1 cellular context compared by ENCODE assay signal in the genomic region with DNA sequence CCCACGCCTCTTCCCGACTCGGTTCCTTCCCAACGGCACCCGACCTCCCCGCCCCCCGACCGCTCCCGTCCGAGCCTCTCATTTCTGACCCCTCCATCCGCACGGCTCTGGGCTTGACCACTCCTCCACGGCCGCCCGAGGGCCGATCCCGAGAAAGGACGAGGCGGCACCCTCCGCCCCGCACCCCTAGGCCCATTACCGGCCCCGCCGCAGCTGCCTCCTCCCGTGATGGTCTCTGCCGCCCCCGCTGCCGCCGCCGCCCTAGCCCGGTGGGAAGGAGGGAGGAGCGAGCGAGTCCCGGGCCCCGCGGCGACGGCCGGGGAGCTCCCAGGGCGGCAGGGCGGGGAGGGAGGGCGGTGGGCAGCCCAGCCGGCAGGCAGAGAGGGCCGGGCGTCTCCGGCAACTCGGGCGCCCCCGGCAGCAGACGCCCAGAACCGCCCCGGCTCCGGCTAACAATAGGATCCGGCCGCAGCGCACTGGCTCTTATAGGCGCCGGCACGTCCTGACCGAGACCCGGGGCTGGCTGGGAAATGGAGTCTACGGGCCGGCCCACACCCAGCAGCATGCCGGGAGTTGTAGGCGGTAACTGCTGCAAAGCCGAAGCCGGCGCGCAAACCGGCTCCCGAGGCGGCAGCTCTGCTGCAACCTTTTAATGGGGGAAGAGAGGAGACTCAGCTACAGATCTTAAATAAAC.
A peak's percentile ranks its signal among the peaks of the same experiment; 100 is the strongest.
TF ChIP-seq lines count a peak whose summit lies in the region.

A gene with protein sequence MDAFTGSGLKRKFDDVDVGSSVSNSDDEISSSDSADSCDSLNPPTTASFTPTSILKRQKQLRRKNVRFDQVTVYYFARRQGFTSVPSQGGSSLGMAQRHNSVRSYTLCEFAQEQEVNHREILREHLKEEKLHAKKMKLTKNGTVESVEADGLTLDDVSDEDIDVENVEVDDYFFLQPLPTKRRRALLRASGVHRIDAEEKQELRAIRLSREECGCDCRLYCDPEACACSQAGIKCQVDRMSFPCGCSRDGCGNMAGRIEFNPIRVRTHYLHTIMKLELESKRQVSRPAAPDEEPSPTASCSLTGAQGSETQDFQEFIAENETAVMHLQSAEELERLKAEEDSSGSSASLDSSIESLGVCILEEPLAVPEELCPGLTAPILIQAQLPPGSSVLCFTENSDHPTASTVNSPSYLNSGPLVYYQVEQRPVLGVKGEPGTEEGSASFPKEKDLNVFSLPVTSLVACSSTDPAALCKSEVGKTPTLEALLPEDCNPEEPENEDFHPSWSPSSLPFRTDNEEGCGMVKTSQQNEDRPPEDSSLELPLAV (minus strand): TSS at position 457 of the 694 bp plus-strand sequence. CDS start 7,035 bp downstream, outside the sequence.

TF ChIP-seq in HepG2, 621 proteins besides CTCF, POLR2A, EP300 and RAD21 (continued from another document and continues in another):
- TF ChIP-seq, protein P1, sequence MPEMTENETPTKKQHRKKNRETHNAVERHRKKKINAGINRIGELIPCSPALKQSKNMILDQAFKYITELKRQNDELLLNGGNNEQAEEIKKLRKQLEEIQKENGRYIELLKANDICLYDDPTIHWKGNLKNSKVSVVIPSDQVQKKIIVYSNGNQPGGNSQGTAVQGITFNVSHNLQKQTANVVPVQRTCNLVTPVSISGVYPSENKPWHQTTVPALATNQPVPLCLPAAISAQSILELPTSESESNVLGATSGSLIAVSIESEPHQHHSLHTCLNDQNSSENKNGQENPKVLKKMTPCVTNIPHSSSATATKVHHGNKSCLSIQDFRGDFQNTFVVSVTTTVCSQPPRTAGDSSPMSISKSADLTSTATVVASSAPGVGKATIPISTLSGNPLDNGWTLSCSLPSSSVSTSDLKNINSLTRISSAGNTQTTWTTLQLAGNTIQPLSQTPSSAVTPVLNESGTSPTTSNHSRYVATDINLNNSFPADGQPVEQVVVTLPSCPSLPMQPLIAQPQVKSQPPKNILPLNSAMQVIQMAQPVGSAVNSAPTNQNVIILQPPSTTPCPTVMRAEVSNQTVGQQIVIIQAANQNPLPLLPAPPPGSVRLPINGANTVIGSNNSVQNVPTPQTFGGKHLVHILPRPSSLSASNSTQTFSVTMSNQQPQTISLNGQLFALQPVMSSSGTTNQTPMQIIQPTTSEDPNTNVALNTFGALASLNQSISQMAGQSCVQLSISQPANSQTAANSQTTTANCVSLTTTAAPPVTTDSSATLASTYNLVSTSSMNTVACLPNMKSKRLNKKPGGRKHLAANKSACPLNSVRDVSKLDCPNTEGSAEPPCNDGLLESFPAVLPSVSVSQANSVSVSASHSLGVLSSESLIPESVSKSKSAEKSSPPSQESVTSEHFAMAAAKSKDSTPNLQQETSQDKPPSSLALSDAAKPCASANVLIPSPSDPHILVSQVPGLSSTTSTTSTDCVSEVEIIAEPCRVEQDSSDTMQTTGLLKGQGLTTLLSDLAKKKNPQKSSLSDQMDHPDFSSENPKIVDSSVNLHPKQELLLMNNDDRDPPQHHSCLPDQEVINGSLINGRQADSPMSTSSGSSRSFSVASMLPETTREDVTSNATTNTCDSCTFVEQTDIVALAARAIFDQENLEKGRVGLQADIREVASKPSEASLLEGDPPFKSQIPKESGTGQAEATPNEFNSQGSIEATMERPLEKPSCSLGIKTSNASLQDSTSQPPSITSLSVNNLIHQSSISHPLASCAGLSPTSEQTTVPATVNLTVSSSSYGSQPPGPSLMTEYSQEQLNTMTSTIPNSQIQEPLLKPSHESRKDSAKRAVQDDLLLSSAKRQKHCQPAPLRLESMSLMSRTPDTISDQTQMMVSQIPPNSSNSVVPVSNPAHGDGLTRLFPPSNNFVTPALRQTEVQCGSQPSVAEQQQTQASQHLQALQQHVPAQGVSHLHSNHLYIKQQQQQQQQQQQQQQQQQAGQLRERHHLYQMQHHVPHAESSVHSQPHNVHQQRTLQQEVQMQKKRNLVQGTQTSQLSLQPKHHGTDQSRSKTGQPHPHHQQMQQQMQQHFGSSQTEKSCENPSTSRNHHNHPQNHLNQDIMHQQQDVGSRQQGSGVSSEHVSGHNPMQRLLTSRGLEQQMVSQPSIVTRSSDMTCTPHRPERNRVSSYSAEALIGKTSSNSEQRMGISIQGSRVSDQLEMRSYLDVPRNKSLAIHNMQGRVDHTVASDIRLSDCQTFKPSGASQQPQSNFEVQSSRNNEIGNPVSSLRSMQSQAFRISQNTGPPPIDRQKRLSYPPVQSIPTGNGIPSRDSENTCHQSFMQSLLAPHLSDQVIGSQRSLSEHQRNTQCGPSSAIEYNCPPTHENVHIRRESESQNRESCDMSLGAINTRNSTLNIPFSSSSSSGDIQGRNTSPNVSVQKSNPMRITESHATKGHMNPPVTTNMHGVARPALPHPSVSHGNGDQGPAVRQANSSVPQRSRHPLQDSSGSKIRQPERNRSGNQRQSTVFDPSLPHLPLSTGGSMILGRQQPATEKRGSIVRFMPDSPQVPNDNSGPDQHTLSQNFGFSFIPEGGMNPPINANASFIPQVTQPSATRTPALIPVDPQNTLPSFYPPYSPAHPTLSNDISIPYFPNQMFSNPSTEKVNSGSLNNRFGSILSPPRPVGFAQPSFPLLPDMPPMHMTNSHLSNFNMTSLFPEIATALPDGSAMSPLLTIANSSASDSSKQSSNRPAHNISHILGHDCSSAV (CRISPR knock-in tag; IDR thresholded peaks at IDR 0.05; ENCODE audit: borderline replicate concordance): peak; percentile 49; the same call in 1 of the 2 replicates
- TF ChIP-seq, protein P2, sequence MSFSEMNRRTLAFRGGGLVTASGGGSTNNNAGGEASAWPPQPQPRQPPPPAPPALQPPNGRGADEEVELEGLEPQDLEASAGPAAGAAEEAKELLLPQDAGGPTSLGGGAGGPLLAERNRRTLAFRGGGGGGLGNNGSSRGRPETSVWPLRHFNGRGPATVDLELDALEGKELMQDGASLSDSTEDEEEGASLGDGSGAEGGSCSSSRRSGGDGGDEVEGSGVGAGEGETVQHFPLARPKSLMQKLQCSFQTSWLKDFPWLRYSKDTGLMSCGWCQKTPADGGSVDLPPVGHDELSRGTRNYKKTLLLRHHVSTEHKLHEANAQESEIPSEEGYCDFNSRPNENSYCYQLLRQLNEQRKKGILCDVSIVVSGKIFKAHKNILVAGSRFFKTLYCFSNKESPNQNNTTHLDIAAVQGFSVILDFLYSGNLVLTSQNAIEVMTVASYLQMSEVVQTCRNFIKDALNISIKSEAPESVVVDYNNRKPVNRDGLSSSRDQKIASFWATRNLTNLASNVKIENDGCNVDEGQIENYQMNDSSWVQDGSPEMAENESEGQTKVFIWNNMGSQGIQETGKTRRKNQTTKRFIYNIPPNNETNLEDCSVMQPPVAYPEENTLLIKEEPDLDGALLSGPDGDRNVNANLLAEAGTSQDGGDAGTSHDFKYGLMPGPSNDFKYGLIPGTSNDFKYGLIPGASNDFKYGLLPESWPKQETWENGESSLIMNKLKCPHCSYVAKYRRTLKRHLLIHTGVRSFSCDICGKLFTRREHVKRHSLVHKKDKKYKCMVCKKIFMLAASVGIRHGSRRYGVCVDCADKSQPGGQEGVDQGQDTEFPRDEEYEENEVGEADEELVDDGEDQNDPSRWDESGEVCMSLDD (CRISPR knock-in tag; IDR thresholded peaks at IDR 0.05; ENCODE audit: borderline replicate concordance): 0 out of 2 replicates have a peak, but pooled peaks have one; percentile 44
- TF ChIP-seq RXRB (CRISPR knock-in tag; IDR thresholded peaks at IDR 0.05; ENCODE audit: borderline replicate concordance) (peak; percentile 27; the same call in 1 of the 2 replicates), REXO4 (CRISPR knock-in tag; IDR thresholded peaks at IDR 0.05; ENCODE audit: borderline replicate concordance) (no peak), AGO2 (optimal IDR thresholded peaks at IDR 0.05; ENCODE audit: low read depth, low read length) (peak; percentile 87), TMF1 (CRISPR knock-in tag; IDR thresholded peaks at IDR 0.05; ENCODE audit: low read depth) (0 out of 2 replicates have a peak, but pooled peaks have one; percentile 35), ZFY (CRISPR knock-in tag; IDR thresholded peaks at IDR 0.05) (peak; percentile 93), ARHGAP35 (CRISPR knock-in tag; IDR thresholded peaks at IDR 0.05; ENCODE audit: borderline replicate concordance) (peak; percentile 87), MEIS2 (CRISPR knock-in tag; IDR thresholded peaks at IDR 0.05) (peak; percentile 27; the same call in 1 of the 2 replicates), SIX4 (CRISPR knock-in tag; IDR thresholded peaks at IDR 0.05) (no peak), NR2C2 (CRISPR knock-in tag; IDR thresholded peaks at IDR 0.05; ENCODE audit: borderline replicate concordance) (peak; percentile 85), MED8 (CRISPR knock-in tag; IDR thresholded peaks at IDR 0.05; ENCODE audit: insufficient replicate concordance) (peak; percentile 79), CREM (IDR thresholded peaks at IDR 0.05) (peak; percentile 76), CREM (CRISPR knock-in tag; IDR thresholded peaks at IDR 0.05) (no peak), ZMYM4 (CRISPR knock-in tag; IDR thresholded peaks at IDR 0.05) (peak; percentile 76), ZSCAN25 (CRISPR knock-in tag; IDR thresholded peaks at IDR 0.05) (peak; percentile 48; the same call in 1 of the 2 replicates), ZBTB38 (CRISPR knock-in tag; IDR thresholded peaks at IDR 0.05) (peak; percentile 80; the same call in 1 of the 2 replicates), NCOA2 (CRISPR knock-in tag; IDR thresholded peaks at IDR 0.05) (peak; percentile 11; the same call in 1 of the 2 replicates), ZSCAN31 (CRISPR knock-in tag; IDR thresholded peaks at IDR 0.05; ENCODE audit: low read depth) (peak; percentile 93), ZMAT3 (CRISPR knock-in tag; conservative IDR thresholded peaks at IDR 0.05) (0 out of 2 replicates have a peak, but pooled peaks have one; percentile 54), BRCA1 (CRISPR knock-in tag; IDR thresholded peaks at IDR 0.05) (0 out of 2 replicates have a peak, but pooled peaks have one; percentile 33), MED13 (CRISPR knock-in tag; IDR thresholded peaks at IDR 0.05) (0 out of 2 replicates have a peak, but pooled peaks have one; percentile 40), MEF2D (CRISPR knock-in tag; IDR thresholded peaks at IDR 0.05) (peak; percentile 65; the same call in 1 of the 2 replicates), ZFP82 (CRISPR knock-in tag; IDR thresholded peaks at IDR 0.05; ENCODE audit: borderline replicate concordance) (peak; percentile 88; the same call in 1 of the 2 replicates), GABPA (IDR thresholded peaks at IDR 0.05; ENCODE audit: low read depth, low read length) (no peak), GABPA (CRISPR knock-in tag; IDR thresholded peaks at IDR 0.05; ENCODE audit: low read depth) (peak; percentile 77; the same call in 1 of the 2 replicates), ASH2L (IDR thresholded peaks at IDR 0.05; ENCODE audit: insufficient read length, low read depth, low read length) (peak; percentile 65), RARA (CRISPR knock-in tag; IDR thresholded peaks at IDR 0.05) (no peak), POLR2AphosphoS2 (IDR thresholded peaks at IDR 0.05; ENCODE audit: low read depth, low read length) (no peak), FOXK1 (CRISPR knock-in tag; IDR thresholded peaks at IDR 0.05; ENCODE audit: borderline replicate concordance, low read depth) (peak; percentile 53; the same call in 1 of the 2 replicates), NCOR1 (IDR thresholded peaks at IDR 0.05; ENCODE audit: borderline replicate concordance, low read length) (no peak), TBX2 (CRISPR knock-in tag; IDR thresholded peaks at IDR 0.05; ENCODE audit: borderline replicate concordance) (peak; percentile 89), NCOA5 (CRISPR knock-in tag; IDR thresholded peaks at IDR 0.05) (no peak), ONECUT2 (CRISPR knock-in tag; IDR thresholded peaks at IDR 0.05) (no peak), SAFB2 (CRISPR knock-in tag; IDR thresholded peaks at IDR 0.05; ENCODE audit: borderline replicate concordance, low read depth) (peak; percentile 75), KDM3A (CRISPR knock-in tag; IDR thresholded peaks at IDR 0.05; ENCODE audit: low read depth) (peak; percentile 87; the same call in 1 of the 2 replicates), ZNF12 (CRISPR knock-in tag; IDR thresholded peaks at IDR 0.05) (no peak), GATAD2A (CRISPR knock-in tag; IDR thresholded peaks at IDR 0.05) (0 out of 2 replicates have a peak, but pooled peaks have one; percentile 26), TCF7 (IDR thresholded peaks at IDR 0.05; ENCODE audit: low read depth) (no peak), ZNF775 (CRISPR knock-in tag; IDR thresholded peaks at IDR 0.05; ENCODE audit: borderline replicate concordance) (no peak)
- TF ChIP-seq, protein P3, sequence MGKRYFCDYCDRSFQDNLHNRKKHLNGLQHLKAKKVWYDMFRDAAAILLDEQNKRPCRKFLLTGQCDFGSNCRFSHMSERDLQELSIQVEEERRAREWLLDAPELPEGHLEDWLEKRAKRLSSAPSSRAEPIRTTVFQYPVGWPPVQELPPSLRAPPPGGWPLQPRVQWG (CRISPR knock-in tag; IDR thresholded peaks at IDR 0.05; ENCODE audit: borderline replicate concordance, low read depth): no peak
- TF ChIP-seq, protein P4, sequence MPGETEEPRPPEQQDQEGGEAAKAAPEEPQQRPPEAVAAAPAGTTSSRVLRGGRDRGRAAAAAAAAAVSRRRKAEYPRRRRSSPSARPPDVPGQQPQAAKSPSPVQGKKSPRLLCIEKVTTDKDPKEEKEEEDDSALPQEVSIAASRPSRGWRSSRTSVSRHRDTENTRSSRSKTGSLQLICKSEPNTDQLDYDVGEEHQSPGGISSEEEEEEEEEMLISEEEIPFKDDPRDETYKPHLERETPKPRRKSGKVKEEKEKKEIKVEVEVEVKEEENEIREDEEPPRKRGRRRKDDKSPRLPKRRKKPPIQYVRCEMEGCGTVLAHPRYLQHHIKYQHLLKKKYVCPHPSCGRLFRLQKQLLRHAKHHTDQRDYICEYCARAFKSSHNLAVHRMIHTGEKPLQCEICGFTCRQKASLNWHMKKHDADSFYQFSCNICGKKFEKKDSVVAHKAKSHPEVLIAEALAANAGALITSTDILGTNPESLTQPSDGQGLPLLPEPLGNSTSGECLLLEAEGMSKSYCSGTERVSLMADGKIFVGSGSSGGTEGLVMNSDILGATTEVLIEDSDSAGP (CRISPR knock-in tag; IDR thresholded peaks at IDR 0.05; ENCODE audit: borderline replicate concordance): peak; percentile 55; the same call in 1 of the 2 replicates
- TF ChIP-seq, protein P5, sequence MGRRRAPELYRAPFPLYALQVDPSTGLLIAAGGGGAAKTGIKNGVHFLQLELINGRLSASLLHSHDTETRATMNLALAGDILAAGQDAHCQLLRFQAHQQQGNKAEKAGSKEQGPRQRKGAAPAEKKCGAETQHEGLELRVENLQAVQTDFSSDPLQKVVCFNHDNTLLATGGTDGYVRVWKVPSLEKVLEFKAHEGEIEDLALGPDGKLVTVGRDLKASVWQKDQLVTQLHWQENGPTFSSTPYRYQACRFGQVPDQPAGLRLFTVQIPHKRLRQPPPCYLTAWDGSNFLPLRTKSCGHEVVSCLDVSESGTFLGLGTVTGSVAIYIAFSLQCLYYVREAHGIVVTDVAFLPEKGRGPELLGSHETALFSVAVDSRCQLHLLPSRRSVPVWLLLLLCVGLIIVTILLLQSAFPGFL (CRISPR knock-in tag; IDR thresholded peaks at IDR 0.05): no peak
- TF ChIP-seq, protein P6, sequence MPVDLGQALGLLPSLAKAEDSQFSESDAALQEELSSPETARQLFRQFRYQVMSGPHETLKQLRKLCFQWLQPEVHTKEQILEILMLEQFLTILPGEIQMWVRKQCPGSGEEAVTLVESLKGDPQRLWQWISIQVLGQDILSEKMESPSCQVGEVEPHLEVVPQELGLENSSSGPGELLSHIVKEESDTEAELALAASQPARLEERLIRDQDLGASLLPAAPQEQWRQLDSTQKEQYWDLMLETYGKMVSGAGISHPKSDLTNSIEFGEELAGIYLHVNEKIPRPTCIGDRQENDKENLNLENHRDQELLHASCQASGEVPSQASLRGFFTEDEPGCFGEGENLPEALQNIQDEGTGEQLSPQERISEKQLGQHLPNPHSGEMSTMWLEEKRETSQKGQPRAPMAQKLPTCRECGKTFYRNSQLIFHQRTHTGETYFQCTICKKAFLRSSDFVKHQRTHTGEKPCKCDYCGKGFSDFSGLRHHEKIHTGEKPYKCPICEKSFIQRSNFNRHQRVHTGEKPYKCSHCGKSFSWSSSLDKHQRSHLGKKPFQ (CRISPR knock-in tag; IDR thresholded peaks at IDR 0.05; ENCODE audit: insufficient replicate concordance): no peak
